ENCODE assay signal across 13 cellular contexts in the genomic region with DNA sequence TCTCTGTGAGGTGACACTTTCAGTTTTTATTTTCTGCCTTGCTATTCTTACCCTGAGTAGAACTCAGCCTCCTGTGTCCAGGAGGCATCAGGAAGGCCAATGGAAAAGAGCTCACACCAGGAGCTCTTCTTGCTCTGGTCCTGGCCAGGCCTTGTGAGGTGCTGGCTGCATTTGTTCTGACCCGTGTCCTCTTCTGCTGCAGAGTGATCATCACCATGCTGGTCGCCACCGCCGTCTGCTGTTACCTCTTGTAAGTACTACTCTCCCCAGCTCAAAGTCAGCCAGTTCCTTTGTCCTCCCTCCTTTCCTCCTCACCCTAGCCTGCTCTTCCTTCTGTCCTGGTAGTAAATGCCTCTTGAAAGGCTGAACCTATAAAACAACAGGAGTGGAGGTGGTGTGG. TPM values are rescaled to one million over a fixed set of nuclear protein-coding genes. Genes with fewer than 3 reads are reported as not detected.
DNase-seq lines count a peak whose midpoint lies in the region; ATAC-seq and TF ChIP-seq lines count a peak whose summit lies in the region.
"Had no signal": no experiment of that assay in that cellular context is flagged by ENCODE, and none has a peak within 500 bp of the region (broad histone marks: within the 10 kb centered on the region; RNA-seq: fewer than 3 reads in every experiment).

No MANE protein-coding gene starts in this region.

- H3K27ac ChIP-seq in OCI-LY1 (ENCODE audit: low read depth, low read length, poor library complexity, severe bottlenecking) (no peak overlapping the region), neural cell (ENCODE audit: low read length) (no peak overlapping the region), left lung (no peak overlapping the region)
- H3K27ac ChIP-seq: KMS-11 had no signal

- H3K27ac Mint-ChIP-seq in Calu3 (ENCODE audit: unreplicated experiment), result no peak overlapping the region
- H3K27ac Mint-ChIP-seq in chondrocyte (ENCODE audit: unreplicated experiment), result peak overlapping the region; percentile 51
- H3K27ac Mint-ChIP-seq: dendritic cell treated with granulocyte-macrophage colony-stimulating factor and Interleukin-4, amounts not matched to agents 40 ng/mL and 50 ng/mL, for 4 days had no signal

- no peak for ATAC-seq in left lung

- H3K4me2 ChIP-seq in OCI-LY1 (ENCODE audit: low read length) (peak overlapping the region; percentile 86; the same call in 1 of the 2 replicates), neural cell (ENCODE audit: low read length) (peak overlapping the region; percentile 98)

- no peak for TF ChIP-seq CTCF in Calu3 (IDR thresholded peaks at IDR 0.05; ENCODE audit: unreplicated experiment)
- no peak for TF ChIP-seq CTCF in OCI-LY1 (IDR thresholded peaks at IDR 0.05; ENCODE audit: low read length)
- no peak for TF ChIP-seq CTCF in chondrocyte (IDR thresholded peaks at IDR 0.05)
- no peak for TF ChIP-seq CTCF in neural cell (IDR thresholded peaks at IDR 0.05; ENCODE audit: poor library complexity, severe bottlenecking)
- no peak for TF ChIP-seq CTCF in left lung (IDR thresholded peaks at IDR 0.05)

- TF ChIP-seq EP300 in neural cell (conservative IDR thresholded peaks at IDR 0.05; ENCODE audit: poor library complexity, severe bottlenecking), result no peak

- peaks cover 35% of the 10 kb centered on the region for H3K4me1 ChIP-seq in OCI-LY1 (ENCODE audit: insufficient read depth, low read length, severe bottlenecking)
- peaks cover 13 to 25% of the 10 kb centered on the region in 2 donors for H3K4me1 ChIP-seq in left lung

- H3K9me2 ChIP-seq in OCI-LY1 (ENCODE audit: low read depth, low read length) (no peaks in the 10 kb centered on the region), neural cell (ENCODE audit: insufficient read depth, low read length) (no peaks in the 10 kb centered on the region)

- H3K36me3 Mint-ChIP-seq in Calu3 (ENCODE audit: insufficient read depth, unreplicated experiment), result peaks cover 29% of the 10 kb centered on the region
- H3K36me3 Mint-ChIP-seq in chondrocyte (ENCODE audit: low read depth), result peaks cover 2% of the 10 kb centered on the region

- H3K9me3 ChIP-seq in OCI-LY1 (ENCODE audit: low read length), result no peaks in the 10 kb centered on the region
- H3K9me3 ChIP-seq in neural cell (ENCODE audit: low read length), result no peaks in the 10 kb centered on the region
- H3K9me3 ChIP-seq in left lung, result no peaks in the 10 kb centered on the region

- no peaks in the 10 kb centered on the region for H3F3A ChIP-seq in OCI-LY1 (ENCODE audit: insufficient read depth, low read length)
- H3F3A ChIP-seq in neural cell (ENCODE audit: insufficient read depth, low read length, poor library complexity, severe bottlenecking), result no peaks in the 10 kb centered on the region

- H2AFZ ChIP-seq in OCI-LY1 (ENCODE audit: low read length) (no peak overlapping the region), neural cell (ENCODE audit: low read depth, low read length) (no peak overlapping the region)

- no peaks in the 10 kb centered on the region for H4K20me1 ChIP-seq in OCI-LY1 (ENCODE audit: insufficient read depth, low read length)
- no peaks in the 10 kb centered on the region for H4K20me1 ChIP-seq in neural cell (ENCODE audit: insufficient read depth)

- intact Hi-C loops in Calu3 (cut with micrococcal nuclease; ENCODE audit: unreplicated experiment), result no loop called here
- intact Hi-C loops in left lung (cut with DNase I), result no loop called here

- no peaks in the 10 kb centered on the region for H3K79me2 ChIP-seq in OCI-LY1 (ENCODE audit: insufficient read depth, low read length)
- peaks cover 20% of the 10 kb centered on the region for H3K79me2 ChIP-seq in neural cell (replicated peaks; ENCODE audit: insufficient read depth, low read length)

- H3K36me3 ChIP-seq in OCI-LY1 (ENCODE audit: insufficient read depth, low read length) (peaks cover 4% of the 10 kb centered on the region; the same call in 1 of the 2 replicates), neural cell (ENCODE audit: insufficient read depth, low read length) (no peaks in the 10 kb centered on the region), left lung (peaks cover 0 to 7% of the 10 kb centered on the region in 2 donors)

- peak overlapping the region; percentile 75 for H3K4me3 Mint-ChIP-seq in Calu3 (ENCODE audit: low read depth, unreplicated experiment)
- no peak overlapping the region for H3K4me3 Mint-ChIP-seq in chondrocyte (ENCODE audit: unreplicated experiment)
- H3K4me3 Mint-ChIP-seq: dendritic cell treated with granulocyte-macrophage colony-stimulating factor and Interleukin-4, amounts not matched to agents 40 ng/mL and 50 ng/mL, for 4 days had no signal

- no TSS peak for BruUV-seq in Calu3 (replicated peaks; lab: Mats Ljungman, UMichigan)

- no peaks in the 10 kb centered on the region for H3K9me3 Mint-ChIP-seq in Calu3 (ENCODE audit: low read depth, unreplicated experiment)
- no peaks in the 10 kb centered on the region for H3K9me3 Mint-ChIP-seq in chondrocyte (ENCODE audit: low read depth)
- H3K9me3 Mint-ChIP-seq: dendritic cell treated with granulocyte-macrophage colony-stimulating factor and Interleukin-4, amounts not matched to agents 40 ng/mL and 50 ng/mL, for 4 days had no signal

- H3K27me3 Mint-ChIP-seq in Calu3 (ENCODE audit: unreplicated experiment), result no peaks in the 10 kb centered on the region
- no peaks in the 10 kb centered on the region for H3K27me3 Mint-ChIP-seq in chondrocyte (ENCODE audit: low read depth)

- CTCF ChIA-PET in Calu3 (lab: Charles Lee), result interaction anchor here (0.7 kb wide), 1 partner anchor 1110 kb away, joined by 5 read pairs; no protein-coding TSS in a partner anchor

- no peak for TF ChIP-seq RAD21 in neural cell (conservative IDR thresholded peaks at IDR 0.05)

- H3K9ac ChIP-seq in OCI-LY1 (ENCODE audit: low read length), result no peak overlapping the region
- H3K9ac ChIP-seq in neural cell (ENCODE audit: low read length), result peak overlapping the region; percentile 91
- H3K9ac ChIP-seq: KMS-11 had no signal

- H3K4me3 ChIP-seq in OCI-LY1 (ENCODE audit: low read depth, low read length, poor library complexity, severe bottlenecking) (no peak overlapping the region), neural cell (ENCODE audit: low read length) (peak overlapping the region; percentile 93), left lung (no peak overlapping the region)

- DNase-seq in Calu3, result no peak
- no peak for DNase-seq in chondrocyte (ENCODE audit: low spot score)
- DNase-seq in left lung, result no peak
- no peak for DNase-seq in HuH-7.5 (ENCODE audit: low spot score)
- no peak for DNase-seq in medulla oblongata (ENCODE audit: extremely low spot score)
- DNase-seq: activated CD4-positive, alpha-beta T cell treated with anti-CD3 and anti-CD28 coated beads, Interleukin-2, amount 50 U/mL, for 4 hours; NCI-H2081 treated with DMSO at 0.1 percent for 48 hours; small intestine; trophoblast cell had no signal

- H3K4me1 Mint-ChIP-seq in Calu3 (ENCODE audit: low read depth, unreplicated experiment), result peaks cover 21% of the 10 kb centered on the region
- peaks cover 17% of the 10 kb centered on the region for H3K4me1 Mint-ChIP-seq in chondrocyte (ENCODE audit: low read depth)

- H3K27me3 ChIP-seq in OCI-LY1 (ENCODE audit: insufficient read depth, low read length) (no peaks in the 10 kb centered on the region), neural cell (ENCODE audit: insufficient read depth, low read depth, low read length) (no peaks in the 10 kb centered on the region), left lung (peaks cover 0 to 20% of the 10 kb centered on the region in 2 donors)

TF ChIP-seq in neural cell, 6 proteins besides CTCF, POLR2A, EP300 and RAD21:
- TF ChIP-seq EZH2 (IDR thresholded peaks at IDR 0.05; ENCODE audit: borderline replicate concordance, insufficient read depth, low read length, poor library complexity, severe bottlenecking), result no peak
- TF ChIP-seq POLR2AphosphoS5 (IDR thresholded peaks at IDR 0.05), result no peak
- TF ChIP-seq REST (IDR thresholded peaks at IDR 0.05; ENCODE audit: borderline replicate concordance), result no peak
- TF ChIP-seq SMC3 (conservative IDR thresholded peaks at IDR 0.05; ENCODE audit: poor library complexity), result no peak
- no peak for TF ChIP-seq MXI1 (conservative IDR thresholded peaks at IDR 0.05; ENCODE audit: poor library complexity, severe bottlenecking)
- TF ChIP-seq TAF1 (IDR thresholded peaks at IDR 0.05; ENCODE audit: low read depth), result no peak

RNA-seq across cellular contexts. Expression of gene ATP6V0E2, which starts 1.6 kb away (rescaled TPM):
- total RNA-seq in Calu3 (2022), result 27.2 and 28.8 TPM in 2 replicates
- 23.1 to 28.5 TPM (median 24.8 TPM) in 3 replicates for total RNA-seq in chondrocyte
- polyA plus RNA-seq in neural cell, result 550 and 643 TPM in 2 replicates
- 447 and 489 TPM in 2 replicates for polyA minus RNA-seq in neural cell
- 10 to 100 TPM; 18.4 to 30.5 TPM for total RNA-seq in left lung

RNA-seq across cellular contexts. Expression of gene ZNF862, which starts 37.2 kb away (rescaled TPM):
- total RNA-seq in Calu3 (2022) (17.7 and 19.4 TPM in 2 replicates), chondrocyte (15.9 to 17.6 TPM (median 16.3 TPM) in 3 replicates), left lung (10 to 100 TPM in 1 of 2 donors, 1 to 10 TPM in 1; 9.8 to 16.4 TPM)
- 16.8 and 19.0 TPM in 2 replicates for polyA plus RNA-seq in neural cell
- 25.2 and 27.3 TPM in 2 replicates for polyA minus RNA-seq in neural cell
